ENCODE assay signal across 14 cellular contexts in the genomic region with DNA sequence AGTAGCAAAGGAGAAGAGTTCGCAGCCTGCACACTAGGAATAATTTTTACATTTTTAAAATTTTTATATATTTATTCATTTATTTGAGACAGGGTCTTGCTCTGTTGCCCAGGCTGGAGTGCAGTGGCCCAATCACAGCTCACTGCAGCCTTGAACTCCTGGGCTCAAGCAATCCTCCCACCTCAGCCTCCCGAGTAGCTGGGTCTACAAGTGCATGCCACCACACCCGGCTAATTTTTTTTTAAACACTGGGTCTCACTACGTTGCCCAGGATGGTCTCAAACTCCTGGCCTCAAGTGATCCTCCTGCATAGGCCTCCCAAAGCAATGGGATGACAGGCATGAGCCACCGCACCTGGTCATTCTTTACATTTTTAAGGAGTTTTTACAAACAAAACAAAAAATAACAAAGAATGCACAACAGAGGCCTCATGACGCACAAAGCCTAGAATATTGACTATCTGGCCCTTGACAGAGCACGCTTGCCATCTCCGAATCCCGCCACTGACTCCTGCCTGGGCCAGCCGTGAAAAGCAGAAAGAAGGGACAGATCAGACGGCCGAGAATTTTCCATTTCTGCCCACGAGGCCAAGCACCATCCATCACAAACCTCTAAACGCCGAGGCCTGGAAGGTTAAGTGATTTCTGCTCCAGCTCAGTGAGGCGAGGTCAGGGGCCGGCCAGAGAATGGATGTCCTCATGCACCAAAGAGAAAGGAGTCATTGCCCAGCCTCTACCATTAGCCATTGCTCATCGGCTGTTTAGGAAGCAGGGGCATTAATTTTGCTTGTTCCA.
A peak's percentile ranks its signal among the peaks of the same experiment; 100 is the strongest.
DNase-seq lines count a peak whose midpoint lies in the region; ATAC-seq and TF ChIP-seq lines count a peak whose summit lies in the region.
"Had no signal": no experiment of that assay in that cellular context is flagged by ENCODE, and none has a peak within 500 bp of the region (broad histone marks: within the 10 kb centered on the region; RNA-seq: fewer than 3 reads in every experiment).

No MANE protein-coding gene starts in this region.

- no peak for ATAC-seq in HG03565 (IDR thresholded peaks at IDR 0.05; ENCODE audit: unreplicated experiment)
- no peak for ATAC-seq in activated naive CD8-positive, alpha-beta T cell treated with anti-CD3 and anti-CD28 coated beads, Interleukin-2, amount 50 U/mL, for 24 hours

- peaks cover 36% of the 10 kb centered on the region for H3K27me3 Mint-ChIP-seq in activated naive CD8-positive, alpha-beta T cell treated with anti-CD3 and anti-CD28 coated beads, Interleukin-2, amount 50 U/mL, for 24 hours
- H3K27me3 Mint-ChIP-seq in osteocyte (ENCODE audit: unreplicated experiment): no peaks in the 10 kb centered on the region

- H2AFZ ChIP-seq in osteoblast (ENCODE audit: low read length): no peak overlapping the region

- intact Hi-C loops in cardiac septum (cut with DNase I) (loop anchor here (5.0 kb wide), 1 partner anchor 61 kb away; no protein-coding TSS in a partner anchor), esophagus muscularis mucosa (cut with DNase I) (loop anchor here (10.0 kb wide), 1 partner anchor 59 kb away; no protein-coding TSS in a partner anchor), uterus (cut with DNase I; ENCODE audit: low total_unique reads) (no loop called here)

- no peak overlapping the region for H3K4me2 ChIP-seq in osteoblast (ENCODE audit: insufficient read depth, low read length)

- no peaks in the 10 kb centered on the region for H3K79me2 ChIP-seq in osteoblast (ENCODE audit: insufficient read depth, low read length)

- WGBS in esophagus muscularis mucosa: 66% methylated on average over 18 of the region's 18 CpGs

- peaks cover 2% of the 10 kb centered on the region for H4K20me1 ChIP-seq in osteoblast (ENCODE audit: insufficient read depth, low read length)

- H3K9me3 ChIP-seq in right atrium auricular region (no peaks in the 10 kb centered on the region), esophagus muscularis mucosa (no peaks in the 10 kb centered on the region), osteoblast (ENCODE audit: low read depth, low read length) (peaks cover 8% of the 10 kb centered on the region), uterus (no peaks in the 10 kb centered on the region)
- H3K9me3 ChIP-seq: Peyer's patch had no signal

- no peak overlapping the region for H3K4me3 Mint-ChIP-seq in activated naive CD8-positive, alpha-beta T cell treated with anti-CD3 and anti-CD28 coated beads, Interleukin-2, amount 50 U/mL, for 24 hours
- no peak overlapping the region for H3K4me3 Mint-ChIP-seq in osteocyte (ENCODE audit: unreplicated experiment)
- H3K4me3 Mint-ChIP-seq: activated CD4-positive, alpha-beta memory T cell treated with anti-CD3 and anti-CD28 coated beads, Interleukin-2, amount 10 ng/mL, durations not matched to agents 7 days and 5 days; naive B cell had no signal

- no peak for TF ChIP-seq EP300 in esophagus muscularis mucosa (IDR thresholded peaks at IDR 0.05)

- DNase-seq in right atrium auricular region (ENCODE audit: low spot score): no peak
- DNase-seq in cardiac septum (ENCODE audit: low spot score): no peak
- DNase-seq in esophagus muscularis mucosa (ENCODE audit: extremely low spot score): no peak
- peak; percentile 87 for DNase-seq in osteoblast (ENCODE audit: insufficient read length, low spot score, missing footprints)
- DNase-seq in uterus: no peak
- DNase-seq in activated naive CD8-positive, alpha-beta T cell treated with anti-CD3 and anti-CD28 coated beads, Interleukin-2, amount 50 U/mL, for 24 hours: no peak
- DNase-seq in osteocyte (ENCODE audit: extremely low spot score, unreplicated experiment): no peak
- DNase-seq: activated CD4-positive, alpha-beta memory T cell treated with anti-CD3 and anti-CD28 coated beads, Interleukin-2, amount 10 ng/mL, durations not matched to agents 7 days and 5 days; amniotic stem cell; naive B cell; NCI-H1694 treated with DMSO at 0.1 percent for 48 hours; Peyer's patch; stimulated activated CD8-positive, alpha-beta memory T cell treated with anti-CD3 and anti-CD28 coated beads, Interleukin-4, amount 100 ng/mL, for 48 hours had no signal

- H3K4me1 ChIP-seq in right atrium auricular region: peaks cover 6 to 28% of the 10 kb centered on the region in 2 donors
- H3K4me1 ChIP-seq in esophagus muscularis mucosa: peaks cover 30 to 88% (median 81%) of the 10 kb centered on the region in 4 donors
- H3K4me1 ChIP-seq in osteoblast (ENCODE audit: insufficient read depth, low read length): peaks cover 33% of the 10 kb centered on the region
- H3K4me1 ChIP-seq in uterus: peaks cover 11 to 19% of the 10 kb centered on the region in 2 donors

- H3K27me3 ChIP-seq in right atrium auricular region (no peaks in the 10 kb centered on the region), esophagus muscularis mucosa (no peaks in the 10 kb centered on the region), osteoblast (ENCODE audit: insufficient read depth, low read length) (no peaks in the 10 kb centered on the region), uterus (no peaks in the 10 kb centered on the region)
- H3K27me3 ChIP-seq: Peyer's patch had no signal

- H3K27ac ChIP-seq in right atrium auricular region: peak overlapping the region; percentile 52 to 91
- H3K27ac ChIP-seq in esophagus muscularis mucosa (replicated peaks in 1 of 4): peak overlapping the region; percentile 89 to 96 (median 95)
- H3K27ac ChIP-seq in osteoblast (ENCODE audit: low read depth, low read length): no peak overlapping the region
- H3K27ac ChIP-seq in uterus: peak overlapping the region; percentile 92

- no peak overlapping the region for H3K27ac Mint-ChIP-seq in activated naive CD8-positive, alpha-beta T cell treated with anti-CD3 and anti-CD28 coated beads, Interleukin-2, amount 50 U/mL, for 24 hours
- no peak overlapping the region for H3K27ac Mint-ChIP-seq in osteocyte (ENCODE audit: unreplicated experiment)
- H3K27ac Mint-ChIP-seq: activated CD4-positive, alpha-beta memory T cell treated with anti-CD3 and anti-CD28 coated beads, Interleukin-2, amount 10 ng/mL, durations not matched to agents 7 days and 5 days had no signal

- TF ChIP-seq CTCF in right atrium auricular region (IDR thresholded peaks at IDR 0.05): no peak
- TF ChIP-seq CTCF in esophagus muscularis mucosa (IDR thresholded peaks at IDR 0.05): no peak
- TF ChIP-seq CTCF in osteoblast (IDR thresholded peaks at IDR 0.05; ENCODE audit: extremely low read depth, low read depth, low read length): no peak
- TF ChIP-seq CTCF in uterus (IDR thresholded peaks at IDR 0.05): no peak
- no peak for TF ChIP-seq CTCF in osteocyte (IDR thresholded peaks at IDR 0.05)

- TF ChIP-seq POLR2A in esophagus muscularis mucosa (IDR thresholded peaks at IDR 0.05; ENCODE audit: low read depth) (no peak), uterus (IDR thresholded peaks at IDR 0.05) (no peak)

- H3K4me3 ChIP-seq in right atrium auricular region (no peak overlapping the region), esophagus muscularis mucosa (peak overlapping the region in 1 of 4 donors; percentile 54), osteoblast (ENCODE audit: insufficient read depth, low read length) (no peak overlapping the region), uterus (no peak overlapping the region)

- H3K9me3 Mint-ChIP-seq in activated naive CD8-positive, alpha-beta T cell treated with anti-CD3 and anti-CD28 coated beads, Interleukin-2, amount 50 U/mL, for 24 hours: no peaks in the 10 kb centered on the region
- H3K9me3 Mint-ChIP-seq in osteocyte (ENCODE audit: unreplicated experiment): no peaks in the 10 kb centered on the region
- H3K9me3 Mint-ChIP-seq: activated CD4-positive, alpha-beta memory T cell treated with anti-CD3 and anti-CD28 coated beads, Interleukin-2, amount 10 ng/mL, durations not matched to agents 7 days and 5 days had no signal

- no peaks in the 10 kb centered on the region for H3K36me3 Mint-ChIP-seq in activated naive CD8-positive, alpha-beta T cell treated with anti-CD3 and anti-CD28 coated beads, Interleukin-2, amount 50 U/mL, for 24 hours (ENCODE audit: low read depth)
- no peaks in the 10 kb centered on the region for H3K36me3 Mint-ChIP-seq in osteocyte (ENCODE audit: unreplicated experiment)
- H3K36me3 Mint-ChIP-seq: naive B cell had no signal

- peaks cover 45% of the 10 kb centered on the region for H3K4me1 Mint-ChIP-seq in activated naive CD8-positive, alpha-beta T cell treated with anti-CD3 and anti-CD28 coated beads, Interleukin-2, amount 50 U/mL, for 24 hours
- H3K4me1 Mint-ChIP-seq in osteocyte (ENCODE audit: unreplicated experiment): peaks cover 38% of the 10 kb centered on the region

- H3K36me3 ChIP-seq in right atrium auricular region: no peaks in the 10 kb centered on the region
- no peaks in the 10 kb centered on the region for H3K36me3 ChIP-seq in esophagus muscularis mucosa
- no peaks in the 10 kb centered on the region for H3K36me3 ChIP-seq in osteoblast (ENCODE audit: insufficient read depth, low read length)
- no peaks in the 10 kb centered on the region for H3K36me3 ChIP-seq in uterus
- H3K36me3 ChIP-seq: Peyer's patch had no signal
